In genomic region chr20:33993800-33994623, GRCh38 we compare ENCODE assay signal across 1 cellular context.
TF ChIP-seq lines count a peak whose summit lies in the region.

TSS of gene RALY (plus strand) at chr20:33993911. CDS start at chr20:34072075, 78,164 bp downstream.

TF ChIP-seq in K562, 482 proteins besides CTCF, POLR2A, EP300 and RAD21 (continued from another document and continues in another):
- TF ChIP-seq, protein P1, sequence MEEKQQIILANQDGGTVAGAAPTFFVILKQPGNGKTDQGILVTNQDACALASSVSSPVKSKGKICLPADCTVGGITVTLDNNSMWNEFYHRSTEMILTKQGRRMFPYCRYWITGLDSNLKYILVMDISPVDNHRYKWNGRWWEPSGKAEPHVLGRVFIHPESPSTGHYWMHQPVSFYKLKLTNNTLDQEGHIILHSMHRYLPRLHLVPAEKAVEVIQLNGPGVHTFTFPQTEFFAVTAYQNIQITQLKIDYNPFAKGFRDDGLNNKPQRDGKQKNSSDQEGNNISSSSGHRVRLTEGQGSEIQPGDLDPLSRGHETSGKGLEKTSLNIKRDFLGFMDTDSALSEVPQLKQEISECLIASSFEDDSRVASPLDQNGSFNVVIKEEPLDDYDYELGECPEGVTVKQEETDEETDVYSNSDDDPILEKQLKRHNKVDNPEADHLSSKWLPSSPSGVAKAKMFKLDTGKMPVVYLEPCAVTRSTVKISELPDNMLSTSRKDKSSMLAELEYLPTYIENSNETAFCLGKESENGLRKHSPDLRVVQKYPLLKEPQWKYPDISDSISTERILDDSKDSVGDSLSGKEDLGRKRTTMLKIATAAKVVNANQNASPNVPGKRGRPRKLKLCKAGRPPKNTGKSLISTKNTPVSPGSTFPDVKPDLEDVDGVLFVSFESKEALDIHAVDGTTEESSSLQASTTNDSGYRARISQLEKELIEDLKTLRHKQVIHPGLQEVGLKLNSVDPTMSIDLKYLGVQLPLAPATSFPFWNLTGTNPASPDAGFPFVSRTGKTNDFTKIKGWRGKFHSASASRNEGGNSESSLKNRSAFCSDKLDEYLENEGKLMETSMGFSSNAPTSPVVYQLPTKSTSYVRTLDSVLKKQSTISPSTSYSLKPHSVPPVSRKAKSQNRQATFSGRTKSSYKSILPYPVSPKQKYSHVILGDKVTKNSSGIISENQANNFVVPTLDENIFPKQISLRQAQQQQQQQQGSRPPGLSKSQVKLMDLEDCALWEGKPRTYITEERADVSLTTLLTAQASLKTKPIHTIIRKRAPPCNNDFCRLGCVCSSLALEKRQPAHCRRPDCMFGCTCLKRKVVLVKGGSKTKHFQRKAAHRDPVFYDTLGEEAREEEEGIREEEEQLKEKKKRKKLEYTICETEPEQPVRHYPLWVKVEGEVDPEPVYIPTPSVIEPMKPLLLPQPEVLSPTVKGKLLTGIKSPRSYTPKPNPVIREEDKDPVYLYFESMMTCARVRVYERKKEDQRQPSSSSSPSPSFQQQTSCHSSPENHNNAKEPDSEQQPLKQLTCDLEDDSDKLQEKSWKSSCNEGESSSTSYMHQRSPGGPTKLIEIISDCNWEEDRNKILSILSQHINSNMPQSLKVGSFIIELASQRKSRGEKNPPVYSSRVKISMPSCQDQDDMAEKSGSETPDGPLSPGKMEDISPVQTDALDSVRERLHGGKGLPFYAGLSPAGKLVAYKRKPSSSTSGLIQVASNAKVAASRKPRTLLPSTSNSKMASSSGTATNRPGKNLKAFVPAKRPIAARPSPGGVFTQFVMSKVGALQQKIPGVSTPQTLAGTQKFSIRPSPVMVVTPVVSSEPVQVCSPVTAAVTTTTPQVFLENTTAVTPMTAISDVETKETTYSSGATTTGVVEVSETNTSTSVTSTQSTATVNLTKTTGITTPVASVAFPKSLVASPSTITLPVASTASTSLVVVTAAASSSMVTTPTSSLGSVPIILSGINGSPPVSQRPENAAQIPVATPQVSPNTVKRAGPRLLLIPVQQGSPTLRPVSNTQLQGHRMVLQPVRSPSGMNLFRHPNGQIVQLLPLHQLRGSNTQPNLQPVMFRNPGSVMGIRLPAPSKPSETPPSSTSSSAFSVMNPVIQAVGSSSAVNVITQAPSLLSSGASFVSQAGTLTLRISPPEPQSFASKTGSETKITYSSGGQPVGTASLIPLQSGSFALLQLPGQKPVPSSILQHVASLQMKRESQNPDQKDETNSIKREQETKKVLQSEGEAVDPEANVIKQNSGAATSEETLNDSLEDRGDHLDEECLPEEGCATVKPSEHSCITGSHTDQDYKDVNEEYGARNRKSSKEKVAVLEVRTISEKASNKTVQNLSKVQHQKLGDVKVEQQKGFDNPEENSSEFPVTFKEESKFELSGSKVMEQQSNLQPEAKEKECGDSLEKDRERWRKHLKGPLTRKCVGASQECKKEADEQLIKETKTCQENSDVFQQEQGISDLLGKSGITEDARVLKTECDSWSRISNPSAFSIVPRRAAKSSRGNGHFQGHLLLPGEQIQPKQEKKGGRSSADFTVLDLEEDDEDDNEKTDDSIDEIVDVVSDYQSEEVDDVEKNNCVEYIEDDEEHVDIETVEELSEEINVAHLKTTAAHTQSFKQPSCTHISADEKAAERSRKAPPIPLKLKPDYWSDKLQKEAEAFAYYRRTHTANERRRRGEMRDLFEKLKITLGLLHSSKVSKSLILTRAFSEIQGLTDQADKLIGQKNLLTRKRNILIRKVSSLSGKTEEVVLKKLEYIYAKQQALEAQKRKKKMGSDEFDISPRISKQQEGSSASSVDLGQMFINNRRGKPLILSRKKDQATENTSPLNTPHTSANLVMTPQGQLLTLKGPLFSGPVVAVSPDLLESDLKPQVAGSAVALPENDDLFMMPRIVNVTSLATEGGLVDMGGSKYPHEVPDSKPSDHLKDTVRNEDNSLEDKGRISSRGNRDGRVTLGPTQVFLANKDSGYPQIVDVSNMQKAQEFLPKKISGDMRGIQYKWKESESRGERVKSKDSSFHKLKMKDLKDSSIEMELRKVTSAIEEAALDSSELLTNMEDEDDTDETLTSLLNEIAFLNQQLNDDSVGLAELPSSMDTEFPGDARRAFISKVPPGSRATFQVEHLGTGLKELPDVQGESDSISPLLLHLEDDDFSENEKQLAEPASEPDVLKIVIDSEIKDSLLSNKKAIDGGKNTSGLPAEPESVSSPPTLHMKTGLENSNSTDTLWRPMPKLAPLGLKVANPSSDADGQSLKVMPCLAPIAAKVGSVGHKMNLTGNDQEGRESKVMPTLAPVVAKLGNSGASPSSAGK (IDR thresholded peaks at IDR 0.05) = no peak; the same call in 1 of the 2 replicates
- TF ChIP-seq ZNF324 (CRISPR knock-in tag; IDR thresholded peaks at IDR 0.05) = no peak
- TF ChIP-seq U2AF1 (optimal IDR thresholded peaks at IDR 0.05; ENCODE audit: low read depth, low read length) = no peak
- no peak for TF ChIP-seq ZNF197 (CRISPR knock-in tag; IDR thresholded peaks at IDR 0.05; ENCODE audit: low read depth)
- no peak for TF ChIP-seq RFX1 (IDR thresholded peaks at IDR 0.05)
- TF ChIP-seq, protein P2, sequence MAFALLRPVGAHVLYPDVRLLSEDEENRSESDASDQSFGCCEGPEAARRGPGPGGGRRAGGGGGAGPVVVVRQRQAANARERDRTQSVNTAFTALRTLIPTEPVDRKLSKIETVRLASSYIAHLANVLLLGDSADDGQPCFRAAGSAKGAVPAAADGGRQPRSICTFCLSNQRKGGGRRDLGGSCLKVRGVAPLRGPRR (CRISPR knock-in tag; IDR thresholded peaks at IDR 0.05) = no peak
- 0 out of 2 replicates have a peak, but pooled peaks have one; percentile 55 for TF ChIP-seq FOXP1 (CRISPR knock-in tag; IDR thresholded peaks at IDR 0.05)
- no peak for TF ChIP-seq DIDO1 (tag; IDR thresholded peaks at IDR 0.05; ENCODE audit: low read depth)
- no peak for TF ChIP-seq ETS2 (tag; IDR thresholded peaks at IDR 0.05; ENCODE audit: borderline replicate concordance, poor library complexity, severe bottlenecking)
- no peak for TF ChIP-seq HNRNPUL1 (IDR thresholded peaks at IDR 0.05; ENCODE audit: low read length)
- TF ChIP-seq ZFPM2 (CRISPR knock-in tag; IDR thresholded peaks at IDR 0.05) = no peak
- no peak for TF ChIP-seq PCBP2 (IDR thresholded peaks at IDR 0.05; ENCODE audit: low read depth, low read length, poor library complexity, severe bottlenecking)
- TF ChIP-seq ZNF398 (CRISPR knock-in tag; IDR thresholded peaks at IDR 0.05) = no peak
- TF ChIP-seq CLOCK (CRISPR knock-in tag; IDR thresholded peaks at IDR 0.05; ENCODE audit: borderline replicate concordance) = no peak
- TF ChIP-seq, protein P3, sequence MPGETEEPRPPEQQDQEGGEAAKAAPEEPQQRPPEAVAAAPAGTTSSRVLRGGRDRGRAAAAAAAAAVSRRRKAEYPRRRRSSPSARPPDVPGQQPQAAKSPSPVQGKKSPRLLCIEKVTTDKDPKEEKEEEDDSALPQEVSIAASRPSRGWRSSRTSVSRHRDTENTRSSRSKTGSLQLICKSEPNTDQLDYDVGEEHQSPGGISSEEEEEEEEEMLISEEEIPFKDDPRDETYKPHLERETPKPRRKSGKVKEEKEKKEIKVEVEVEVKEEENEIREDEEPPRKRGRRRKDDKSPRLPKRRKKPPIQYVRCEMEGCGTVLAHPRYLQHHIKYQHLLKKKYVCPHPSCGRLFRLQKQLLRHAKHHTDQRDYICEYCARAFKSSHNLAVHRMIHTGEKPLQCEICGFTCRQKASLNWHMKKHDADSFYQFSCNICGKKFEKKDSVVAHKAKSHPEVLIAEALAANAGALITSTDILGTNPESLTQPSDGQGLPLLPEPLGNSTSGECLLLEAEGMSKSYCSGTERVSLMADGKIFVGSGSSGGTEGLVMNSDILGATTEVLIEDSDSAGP (CRISPR knock-in tag; IDR thresholded peaks at IDR 0.05) = no peak
- TF ChIP-seq, protein P4, sequence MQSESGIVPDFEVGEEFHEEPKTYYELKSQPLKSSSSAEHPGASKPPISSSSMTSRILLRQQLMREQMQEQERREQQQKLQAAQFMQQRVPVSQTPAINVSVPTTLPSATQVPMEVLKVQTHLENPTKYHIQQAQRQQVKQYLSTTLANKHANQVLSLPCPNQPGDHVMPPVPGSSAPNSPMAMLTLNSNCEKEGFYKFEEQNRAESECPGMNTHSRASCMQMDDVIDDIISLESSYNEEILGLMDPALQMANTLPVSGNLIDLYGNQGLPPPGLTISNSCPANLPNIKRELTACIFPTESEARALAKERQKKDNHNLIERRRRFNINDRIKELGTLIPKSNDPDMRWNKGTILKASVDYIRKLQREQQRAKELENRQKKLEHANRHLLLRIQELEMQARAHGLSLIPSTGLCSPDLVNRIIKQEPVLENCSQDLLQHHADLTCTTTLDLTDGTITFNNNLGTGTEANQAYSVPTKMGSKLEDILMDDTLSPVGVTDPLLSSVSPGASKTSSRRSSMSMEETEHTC (IDR thresholded peaks at IDR 0.05) = no peak
- no peak for TF ChIP-seq ZEB2 (IDR thresholded peaks at IDR 0.05)
- TF ChIP-seq, protein P5, sequence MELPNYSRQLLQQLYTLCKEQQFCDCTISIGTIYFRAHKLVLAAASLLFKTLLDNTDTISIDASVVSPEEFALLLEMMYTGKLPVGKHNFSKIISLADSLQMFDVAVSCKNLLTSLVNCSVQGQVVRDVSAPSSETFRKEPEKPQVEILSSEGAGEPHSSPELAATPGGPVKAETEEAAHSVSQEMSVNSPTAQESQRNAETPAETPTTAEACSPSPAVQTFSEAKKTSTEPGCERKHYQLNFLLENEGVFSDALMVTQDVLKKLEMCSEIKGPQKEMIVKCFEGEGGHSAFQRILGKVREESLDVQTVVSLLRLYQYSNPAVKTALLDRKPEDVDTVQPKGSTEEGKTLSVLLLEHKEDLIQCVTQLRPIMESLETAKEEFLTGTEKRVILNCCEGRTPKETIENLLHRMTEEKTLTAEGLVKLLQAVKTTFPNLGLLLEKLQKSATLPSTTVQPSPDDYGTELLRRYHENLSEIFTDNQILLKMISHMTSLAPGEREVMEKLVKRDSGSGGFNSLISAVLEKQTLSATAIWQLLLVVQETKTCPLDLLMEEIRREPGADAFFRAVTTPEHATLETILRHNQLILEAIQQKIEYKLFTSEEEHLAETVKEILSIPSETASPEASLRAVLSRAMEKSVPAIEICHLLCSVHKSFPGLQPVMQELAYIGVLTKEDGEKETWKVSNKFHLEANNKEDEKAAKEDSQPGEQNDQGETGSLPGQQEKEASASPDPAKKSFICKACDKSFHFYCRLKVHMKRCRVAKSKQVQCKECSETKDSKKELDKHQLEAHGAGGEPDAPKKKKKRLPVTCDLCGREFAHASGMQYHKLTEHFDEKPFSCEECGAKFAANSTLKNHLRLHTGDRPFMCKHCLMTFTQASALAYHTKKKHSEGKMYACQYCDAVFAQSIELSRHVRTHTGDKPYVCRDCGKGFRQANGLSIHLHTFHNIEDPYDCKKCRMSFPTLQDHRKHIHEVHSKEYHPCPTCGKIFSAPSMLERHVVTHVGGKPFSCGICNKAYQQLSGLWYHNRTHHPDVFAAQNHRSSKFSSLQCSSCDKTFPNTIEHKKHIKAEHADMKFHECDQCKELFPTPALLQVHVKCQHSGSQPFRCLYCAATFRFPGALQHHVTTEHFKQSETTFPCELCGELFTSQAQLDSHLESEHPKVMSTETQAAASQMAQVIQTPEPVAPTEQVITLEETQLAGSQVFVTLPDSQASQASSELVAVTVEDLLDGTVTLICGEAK (IDR thresholded peaks at IDR 0.05) = peak; percentile 53; the same call in 1 of the 2 replicates
- TF ChIP-seq, protein P5 (CRISPR knock-in tag; IDR thresholded peaks at IDR 0.05) = no peak
- TF ChIP-seq MED1 (CRISPR knock-in tag; IDR thresholded peaks at IDR 0.05; ENCODE audit: borderline replicate concordance) = no peak
- TF ChIP-seq ZNF354B (CRISPR knock-in tag; IDR thresholded peaks at IDR 0.05) = no peak
- TF ChIP-seq MCM5 (IDR thresholded peaks at IDR 0.05; ENCODE audit: low read depth) = no peak
- no peak for TF ChIP-seq FOSL1 (tag; conservative IDR thresholded peaks at IDR 0.05)
